In genomic region chr3:173173652-173174051, GRCh38 we compare ENCODE assay signal across 27 cellular contexts. TPM values are rescaled to one million over a fixed set of nuclear protein-coding genes. Genes with fewer than 3 reads are reported as not detected.
"Had no signal": no experiment of that assay in that cellular context is flagged by ENCODE, and none has a peak within 500 bp of the region (broad histone marks: within the 10 kb centered on the region; RNA-seq: fewer than 3 reads in every experiment).

No MANE protein-coding gene starts in this region.

- H3K27ac ChIP-seq: coronary artery, hepatocyte, left ventricle myocardium inferior, neutrophil, psoas muscle, right lobe of liver, testis, tibial nerve, upper lobe of right lung, vagina had no signal

- ATAC-seq: left cardiac atrium; psoas muscle; right lobe of liver; stimulated activated memory B cell treated with anti-CD40 and anti-IgM and Interleukin-4, amounts not matched to agents 10 μg/mL and 1 μg/mL and 100 μg/mL, for 72 hours; stimulated activated naive CD8-positive, alpha-beta T cell treated with anti-CD3 and anti-CD28 coated beads, Interleukin-15, amount 100 ng/mL, for 72 hours; upper lobe of right lung had no signal

- H3K4me1 ChIP-seq: left ventricle myocardium inferior, psoas muscle, right lobe of liver, testis, tibial nerve, upper lobe of right lung, vagina had no signal

- H3K9me3 ChIP-seq: left ventricle myocardium inferior, neutrophil, psoas muscle, right lobe of liver, testis, tibial nerve, upper lobe of right lung, vagina had no signal

- FAIRE-seq: kidney had no signal

- H3K4me3 Mint-ChIP-seq: nephron; stimulated activated memory B cell treated with anti-CD40 and anti-IgM and Interleukin-4, amounts not matched to agents 10 μg/mL and 1 μg/mL and 100 μg/mL, for 72 hours; stimulated activated naive CD8-positive, alpha-beta T cell treated with anti-CD3 and anti-CD28 coated beads, Interleukin-15, amount 100 ng/mL, for 72 hours had no signal

- H3K4me2 ChIP-seq: hepatocyte had no signal

- H2AFZ ChIP-seq: hepatocyte had no signal

- H3K27me3 Mint-ChIP-seq: stimulated activated memory B cell treated with anti-CD40 and anti-IgM and Interleukin-4, amounts not matched to agents 10 μg/mL and 1 μg/mL and 100 μg/mL, for 72 hours; stimulated activated naive CD8-positive, alpha-beta T cell treated with anti-CD3 and anti-CD28 coated beads, Interleukin-15, amount 100 ng/mL, for 72 hours had no signal

- DNase-seq: effector CD4-positive, alpha-beta T cell; foreskin melanocyte; head of caudate nucleus; kidney; left cardiac atrium; left ventricle myocardium inferior; mesenchymal stem cell; midbrain; psoas muscle; retina; right lobe of liver; stimulated activated CD4-positive, alpha-beta T cell treated with anti-CD3 and anti-CD28 coated beads, Interleukin-4, amount 100 ng/mL, for 24 hours; stimulated activated naive CD8-positive, alpha-beta T cell treated with anti-CD3 and anti-CD28 coated beads, Interleukin-15, amount 100 ng/mL, for 72 hours; testis; upper lobe of right lung had no signal

- H3K27me3 ChIP-seq: hepatocyte, neutrophil, right lobe of liver, testis, tibial nerve, upper lobe of right lung, vagina had no signal

- H3K27ac Mint-ChIP-seq: nephron; stimulated activated memory B cell treated with anti-CD40 and anti-IgM and Interleukin-4, amounts not matched to agents 10 μg/mL and 1 μg/mL and 100 μg/mL, for 72 hours; stimulated activated naive CD8-positive, alpha-beta T cell treated with anti-CD3 and anti-CD28 coated beads, Interleukin-15, amount 100 ng/mL, for 72 hours had no signal

- H3K79me2 ChIP-seq: hepatocyte had no signal

- H3K9me3 Mint-ChIP-seq: nephron; stimulated activated naive CD8-positive, alpha-beta T cell treated with anti-CD3 and anti-CD28 coated beads, Interleukin-15, amount 100 ng/mL, for 72 hours had no signal

- H3K4me1 Mint-ChIP-seq: nephron; stimulated activated memory B cell treated with anti-CD40 and anti-IgM and Interleukin-4, amounts not matched to agents 10 μg/mL and 1 μg/mL and 100 μg/mL, for 72 hours; stimulated activated naive CD8-positive, alpha-beta T cell treated with anti-CD3 and anti-CD28 coated beads, Interleukin-15, amount 100 ng/mL, for 72 hours had no signal

- H3K4me3 ChIP-seq: coronary artery, hepatocyte, left ventricle myocardium inferior, lung, psoas muscle, right lobe of liver, testis, tibial nerve, upper lobe of right lung, vagina had no signal

- H3K36me3 ChIP-seq: left ventricle myocardium inferior, neutrophil, right lobe of liver, tibial nerve, upper lobe of right lung, vagina had no signal

- H3K36me3 Mint-ChIP-seq: stimulated activated memory B cell treated with anti-CD40 and anti-IgM and Interleukin-4, amounts not matched to agents 10 μg/mL and 1 μg/mL and 100 μg/mL, for 72 hours had no signal

RNA-seq across cellular contexts. Expression of gene SPATA16, which starts 32.6 kb away (rescaled TPM):
- total RNA-seq: dermis microvascular lymphatic vessel endothelial cell, hepatocyte, kidney, left cardiac atrium, left ventricle myocardium inferior, lung, osteoblast, psoas muscle, right lobe of liver, subcutaneous adipose tissue, tibial nerve, upper lobe of right lung, vagina had no signal
- polyA plus RNA-seq: esophagus, hepatocyte, lung, psoas muscle had no signal
